Comparison of ENCODE assay signal across 1 cellular context in the genomic region with DNA sequence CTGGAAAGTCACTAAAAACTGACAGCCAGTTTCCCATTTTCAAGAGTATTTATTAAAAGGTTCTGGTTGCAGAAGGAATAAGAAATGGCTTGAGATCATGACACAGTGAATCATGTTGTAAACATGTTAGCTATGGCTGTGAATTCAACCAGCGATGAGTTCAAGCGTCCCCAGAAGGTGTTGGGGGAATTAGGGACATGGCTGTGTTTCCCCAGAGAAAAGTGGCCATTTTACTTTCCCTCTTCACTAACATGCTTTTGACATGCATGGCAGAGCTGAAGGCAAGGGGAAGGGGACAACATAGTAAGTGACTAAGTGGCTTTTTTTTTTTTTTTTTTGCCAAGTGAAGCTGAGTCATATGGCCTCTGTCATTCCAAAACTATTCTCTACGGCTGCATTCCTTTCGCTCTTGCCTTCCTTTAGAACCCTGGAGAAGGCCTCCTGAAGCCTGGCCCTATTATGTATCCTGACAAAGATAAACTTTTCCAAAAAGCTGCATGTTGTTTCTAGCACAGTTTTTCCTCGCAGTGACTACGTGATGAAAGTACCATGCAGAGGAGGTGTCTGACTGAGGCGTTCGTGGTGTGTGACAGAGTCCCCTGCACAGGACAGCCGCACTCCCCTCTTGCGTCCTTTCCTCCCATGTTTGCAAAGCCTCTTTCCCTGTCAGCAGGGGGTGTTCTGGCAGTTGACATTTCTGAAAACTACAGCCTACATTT.
TF ChIP-seq lines count a peak whose summit lies in the region.

No MANE protein-coding gene starts in this region.

TF ChIP-seq in endothelial cell of umbilical vein, 7 proteins besides CTCF, POLR2A, EP300 and RAD21:
- TF ChIP-seq MYC (IDR thresholded peaks at IDR 0.05; ENCODE audit: low read depth, low read length) (no peak), JUN (IDR thresholded peaks at IDR 0.05; ENCODE audit: borderline replicate concordance, insufficient read depth, insufficient read length, low read depth) (peak; percentile 83), POLR2AphosphoS5 (IDR thresholded peaks at IDR 0.05; ENCODE audit: insufficient read depth, low read depth, low read length) (peak; percentile 2), FOS (IDR thresholded peaks at IDR 0.05; ENCODE audit: borderline replicate concordance, insufficient read depth, low read length) (peak; percentile 91), EZH2 (IDR thresholded peaks at IDR 0.05; ENCODE audit: borderline replicate concordance, low read depth, low read length, severe bottlenecking) (no peak)
